In the genomic region with DNA sequence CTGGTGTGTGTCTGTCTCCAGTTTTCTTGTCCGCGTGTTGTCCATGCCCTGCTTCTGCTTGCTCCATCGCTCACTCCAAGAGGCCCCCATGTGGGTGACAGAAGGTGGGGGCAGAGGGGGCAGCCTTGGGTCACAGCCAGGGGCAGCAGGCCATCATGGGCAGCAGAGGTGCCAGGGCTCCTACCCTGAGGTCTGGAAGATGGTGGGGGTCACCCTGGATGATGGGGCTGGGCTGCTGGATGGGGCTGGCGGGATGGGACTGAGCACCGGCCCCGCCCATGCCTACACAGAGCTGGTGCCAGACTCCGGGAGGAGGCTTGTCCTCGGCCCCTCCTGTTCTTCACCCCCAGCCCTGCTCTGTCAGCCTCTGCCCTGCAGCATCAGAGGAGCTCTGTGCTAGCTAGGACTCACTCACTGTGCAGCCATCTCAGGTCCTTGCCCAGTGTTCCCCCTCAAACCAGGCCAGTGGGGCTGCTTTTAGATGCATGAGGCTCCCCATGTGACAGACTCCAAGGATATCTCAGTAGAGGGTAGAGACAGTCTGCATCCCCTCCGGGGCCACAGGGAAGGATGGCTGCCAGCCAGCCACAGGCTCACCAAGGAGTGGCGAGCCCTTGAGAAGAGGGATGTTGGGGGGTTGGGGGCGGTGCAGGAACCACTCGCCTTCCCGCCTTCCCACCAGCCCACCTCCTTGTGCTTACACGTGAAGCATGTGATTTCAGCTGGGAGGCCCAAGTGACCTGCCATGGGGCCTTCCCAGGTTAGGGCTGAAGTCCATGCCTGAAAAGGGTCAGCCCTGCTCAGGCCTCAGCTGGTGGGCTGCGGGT, we compare ENCODE assay signal across 1 cellular context.
TF ChIP-seq lines count a peak whose summit lies in the region.

No MANE protein-coding gene starts in this region.

TF ChIP-seq in HepG2, 621 proteins besides CTCF, POLR2A, EP300 and RAD21:
- TF ChIP-seq KLF6 (CRISPR knock-in tag; IDR thresholded peaks at IDR 0.05) (no peak), RBM22 (optimal IDR thresholded peaks at IDR 0.05; ENCODE audit: low read length) (peak; percentile 59), GMEB1 (CRISPR knock-in tag; IDR thresholded peaks at IDR 0.05; ENCODE audit: borderline replicate concordance) (no peak), SIN3B (IDR thresholded peaks at IDR 0.05; ENCODE audit: low read length) (no peak), ZNF687 (CRISPR knock-in tag; IDR thresholded peaks at IDR 0.05) (peak; percentile 30; the same call in 1 of the 2 replicates), AGO2 (optimal IDR thresholded peaks at IDR 0.05; ENCODE audit: low read depth, low read length) (peak; percentile 2), POLR2G (IDR thresholded peaks at IDR 0.05; ENCODE audit: low read depth, low read length) (peak; percentile 34; the same call in 1 of the 2 replicates), ZNF432 (CRISPR knock-in tag; IDR thresholded peaks at IDR 0.05; ENCODE audit: borderline replicate concordance) (no peak)
TF ChIP-seq in HepG2: peak in this region for 4.
